8 cellular contexts compared by ENCODE assay signal in genomic region chr1:209248649-209249279, GRCh38.
DNase-seq lines count a peak whose midpoint lies in the region; ATAC-seq, FAIRE-seq and TF ChIP-seq lines count a peak whose summit lies in the region.

No MANE protein-coding gene starts in this region.

- H4K20me1 ChIP-seq in HepG2 (ENCODE audit: insufficient read depth, low read length), result no peaks in the 10 kb centered on the region

- 2% methylated on average over 6 of the region's 6 CpGs for WGBS in HepG2 (ENCODE audit: low lambda C conversion rate)

- no peak overlapping the region for H3K9ac ChIP-seq in HepG2 (ENCODE audit: insufficient read depth, low read depth, low read length)

- no peak overlapping the region for H2AFZ ChIP-seq in HepG2 (ENCODE audit: low read length)

- no peak overlapping the region for H3K4me3 ChIP-seq in HepG2 (replicated peaks in 1 of 3; ENCODE audit: insufficient read depth in 1 of 3, low read depth in 2 of 3, low read length in 3 of 3)

- POLR2A ChIA-PET in HepG2 (lab: Yijun Ruan, JAX), result no interaction called here

- DNase-seq in AML-193 (lab: John Stamatoyannopoulos, UW) (peak; percentile 18 to 26), GM18507 (ENCODE audit: extremely low spot score, insufficient read length, low read depth) (peak; percentile 30), NCI-H146 (lab: John Stamatoyannopoulos, UW) (peak; percentile 73), T follicular helper cell (ENCODE audit: low read depth) (peak; percentile 11), HepG2 (ENCODE audit: low spot score) (peak; percentile 34)
- DNase-seq in central memory CD4-positive, alpha-beta T cell, result peak; percentile 7
- DNase-seq in stimulated activated CD8-positive, alpha-beta memory T cell treated with anti-CD3 and anti-CD28 coated beads, Interleukin-4, amount 100 ng/mL, for 48 hours, result peak; percentile 65

- intact Hi-C loops in HepG2 (cut with micrococcal nuclease; ENCODE audit: unreplicated experiment), result loop anchor here (2.0 kb wide), 1 partner anchor 46 kb away; no protein-coding TSS in a partner anchor

- peak; percentile 77 for TF ChIP-seq CTCF in HepG2 (CRISPR knock-in tag; IDR thresholded peaks at IDR 0.05)

- no peaks in the 10 kb centered on the region for H3K9me3 ChIP-seq in HepG2 (ENCODE audit: low read length)

- H3K4me2 ChIP-seq in HepG2 (ENCODE audit: low read depth, low read length), result no peak overlapping the region

- no peaks in the 10 kb centered on the region for H3K36me3 ChIP-seq in HepG2 (replicated peaks in 1 of 2; ENCODE audit: control insufficient read depth in 1 of 2, insufficient read depth in 2 of 2, low read length in 2 of 2)

- no peak for TF ChIP-seq EP300 in HepG2 (IDR thresholded peaks at IDR 0.05; ENCODE audit: low read depth in 2 of 2, low read length in 2 of 2)
- TF ChIP-seq EP300 in HepG2 (CRISPR knock-in tag; IDR thresholded peaks at IDR 0.05; ENCODE audit: borderline replicate concordance), result no peak

- peak; percentile 94 for FAIRE-seq in GM18507 (lab: Jason Lieb, UNC)
- peak; percentile 64 for FAIRE-seq in HepG2 (lab: Jason Lieb, UNC)

- BruUV-seq in HepG2 (replicated peaks; lab: Mats Ljungman, UMichigan), result no TSS peak

- in situ Hi-C loops in HepG2 (cut with HindIII; ENCODE audit: extremely low pct_ligation_motif_present, low pct_unique_long_range_greater_than_20kb), result no loop called here

- no peaks in the 10 kb centered on the region for H3K79me2 ChIP-seq in HepG2 (ENCODE audit: insufficient read depth, low read length)

- no peaks in the 10 kb centered on the region for H3K27me3 ChIP-seq in HepG2 (ENCODE audit: control insufficient read depth in 1 of 2, insufficient read depth in 2 of 2, low read length in 2 of 2)

- CTCF ChIA-PET in HepG2 (lab: Yijun Ruan, JAX; ENCODE audit: low intra/inter-chr PET ratio, low total read pairs), result interaction anchor here (1.2 kb wide), 1 partner anchor 46 kb away, joined by 7 read pairs; no protein-coding TSS in a partner anchor

- no peaks in the 10 kb centered on the region for H3K4me1 ChIP-seq in HepG2 (ENCODE audit: insufficient read depth, low read length)

- peak; percentile 84 for ATAC-seq in HG02885 (IDR thresholded peaks at IDR 0.05; ENCODE audit: poor library complexity, unreplicated experiment)
- ATAC-seq in HepG2, result peak; percentile 78

- TF ChIP-seq POLR2A in HepG2 (IDR thresholded peaks at IDR 0.05; ENCODE audit: insufficient read depth in 1 of 2, low read depth in 2 of 2, low read length in 2 of 2), result no peak

- TF ChIP-seq RAD21 in HepG2 (CRISPR knock-in tag; IDR thresholded peaks at IDR 0.05), result no peak

- no peak overlapping the region for H3K27ac ChIP-seq in HepG2 (ENCODE audit: extremely low read length, insufficient read depth, low read length)

TF ChIP-seq in HepG2, 621 proteins besides CTCF, POLR2A, EP300 and RAD21:
- TF ChIP-seq CERS6 (CRISPR knock-in tag; IDR thresholded peaks at IDR 0.05) (no peak), ZNF703 (CRISPR knock-in tag; IDR thresholded peaks at IDR 0.05; ENCODE audit: borderline replicate concordance) (no peak), KAT8 (CRISPR knock-in tag; IDR thresholded peaks at IDR 0.05) (no peak), ZNF556 (CRISPR knock-in tag; IDR thresholded peaks at IDR 0.05; ENCODE audit: borderline replicate concordance) (no peak), STAG1 (CRISPR knock-in tag; IDR thresholded peaks at IDR 0.05) (peak; percentile 66), THAP8 (CRISPR knock-in tag; IDR thresholded peaks at IDR 0.05; ENCODE audit: borderline replicate concordance) (no peak), TEAD2 (CRISPR knock-in tag; IDR thresholded peaks at IDR 0.05) (no peak)

Comparison
In these comparisons a context has a peak if more than half of its experiments do, and no peak if none do; other contexts are left out.
1. DNase-seq: peak in every context shown above with its lines; median percentile 73 in NCI-H146; 65 in stimulated activated CD8-positive, alpha-beta memory T cell treated with anti-CD3 and anti-CD28 coated beads, Interleukin-4, amount 100 ng/mL, for 48 hours; 34 in HepG2; 30 in GM18507; 22 in AML-193; 11 in T follicular helper cell; 7 in central memory CD4-positive, alpha-beta T cell.